8 cellular contexts compared by ENCODE assay signal in the genomic region with DNA sequence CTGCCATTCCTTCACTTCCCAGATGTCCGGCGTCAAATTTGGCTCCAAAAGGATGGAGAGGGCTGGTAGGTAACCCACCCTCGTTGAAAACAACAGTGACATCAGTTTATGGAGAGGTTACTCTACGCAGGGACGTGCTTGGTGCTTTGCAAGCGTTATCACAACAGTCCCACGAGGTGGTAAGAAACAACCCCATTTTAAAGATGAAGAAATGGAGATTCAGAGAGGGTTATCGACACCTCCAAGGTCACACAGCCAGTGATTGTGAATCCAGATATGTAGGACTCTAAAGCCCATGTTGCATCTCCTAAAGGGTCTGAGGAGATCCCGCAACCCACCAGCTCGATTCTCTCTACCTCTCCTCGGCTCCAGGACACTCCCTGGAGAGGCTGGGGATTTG. TPM values are rescaled to one million over a fixed set of nuclear protein-coding genes. Genes with fewer than 3 reads are reported as not detected.
DNase-seq lines count a peak whose midpoint lies in the region; ATAC-seq, FAIRE-seq and TF ChIP-seq lines count a peak whose summit lies in the region.

No MANE protein-coding gene starts in this region.

- H3K9me3 ChIP-seq in BLaER1 (no peaks in the 10 kb centered on the region), astrocyte (ENCODE audit: insufficient read depth, low read depth, low read length) (no peaks in the 10 kb centered on the region), mucosa of descending colon (no peaks in the 10 kb centered on the region)

- H3K9me3 Mint-ChIP-seq in astrocyte (ENCODE audit: unreplicated experiment) = no peaks in the 10 kb centered on the region

- no peak for TF ChIP-seq CTCF in HFF-Myc (IDR thresholded peaks at IDR 0.05; ENCODE audit: low read depth, low read length, missing control alignments)
- no peak for TF ChIP-seq CTCF in astrocyte (IDR thresholded peaks at IDR 0.05; ENCODE audit: insufficient read depth, low read depth, low read length)
- TF ChIP-seq CTCF in mucosa of descending colon (IDR thresholded peaks at IDR 0.05) = no peak

- peaks cover 29% of the 10 kb centered on the region for H3K4me1 ChIP-seq in BLaER1
- peaks cover 27% of the 10 kb centered on the region for H3K4me1 ChIP-seq in astrocyte (ENCODE audit: insufficient read depth, low read length)
- H3K4me1 ChIP-seq in mucosa of descending colon (ENCODE audit: low read depth) = peaks cover 9% of the 10 kb centered on the region

- peak overlapping the region; percentile 71 for H3K9ac ChIP-seq in BLaER1
- H3K9ac ChIP-seq in astrocyte (ENCODE audit: low read length) = peak overlapping the region; percentile 8

- peaks cover 40% of the 10 kb centered on the region for H3K27me3 ChIP-seq in BLaER1
- peaks cover 22% of the 10 kb centered on the region for H3K27me3 ChIP-seq in astrocyte (ENCODE audit: insufficient read depth, low read length)

- H3K4me2 ChIP-seq in BLaER1 (peak overlapping the region; percentile 92), astrocyte (ENCODE audit: low read length) (peak overlapping the region; percentile 82)

- H3K4me1 Mint-ChIP-seq in astrocyte (ENCODE audit: low read depth, unreplicated experiment) = peaks cover 23% of the 10 kb centered on the region

- no peaks in the 10 kb centered on the region for H4K20me1 ChIP-seq in BLaER1
- H4K20me1 ChIP-seq in astrocyte (ENCODE audit: insufficient read depth, low read length) = no peaks in the 10 kb centered on the region

- H3K36me3 ChIP-seq in BLaER1 (no peaks in the 10 kb centered on the region), astrocyte (ENCODE audit: insufficient read depth, low read length) (no peaks in the 10 kb centered on the region), mucosa of descending colon (ENCODE audit: low read depth) (no peaks in the 10 kb centered on the region)

- H3K27ac ChIP-seq in BLaER1 (peak overlapping the region; percentile 43; the same call in 1 of the 2 replicates), astrocyte (ENCODE audit: low read depth, low read length) (no peak overlapping the region)

- H3K36me3 Mint-ChIP-seq in astrocyte (ENCODE audit: low read depth, unreplicated experiment) = peaks cover 2% of the 10 kb centered on the region

- intact Hi-C loops in mucosa of descending colon (cut with DNase I, micrococcal nuclease) = no loop called here

- H3K79me2 ChIP-seq in astrocyte (ENCODE audit: insufficient read depth, low read length) = no peaks in the 10 kb centered on the region

- H2AFZ ChIP-seq in astrocyte (ENCODE audit: low read depth, low read length) = peak overlapping the region; percentile 37

- H3K4me3 Mint-ChIP-seq in astrocyte (ENCODE audit: unreplicated experiment) = peak overlapping the region; percentile 84

- H3K27me3 Mint-ChIP-seq in astrocyte (ENCODE audit: low read depth, unreplicated experiment) = peaks cover 8% of the 10 kb centered on the region

- DNase-seq in HFF-Myc (ENCODE audit: extremely low read depth, low read depth) (no peak), astrocyte (ENCODE audit: low read depth) (no peak), mucosa of descending colon (no peak), nucleus accumbens (lab: John Stamatoyannopoulos, UW) (no peak), H4 (ENCODE audit: low spot score) (no peak), NCI-H510A treated with DMSO at 0.1 percent for 48 hours (lab: John Stamatoyannopoulos, UW) (no peak)

- H3K4me3 ChIP-seq in BLaER1 (peak overlapping the region; percentile 59), HFF-Myc (replicated peaks; ENCODE audit: low read depth, low read length) (peak overlapping the region; percentile 37), astrocyte (ENCODE audit: insufficient read depth, low read depth, low read length) (peak overlapping the region; percentile 8), mucosa of descending colon (no peak overlapping the region)

- ATAC-seq in mucosa of descending colon (peak; percentile 42), GM18907 (IDR thresholded peaks at IDR 0.05; ENCODE audit: unreplicated experiment) (no peak)

- FAIRE-seq in astrocyte (lab: Jason Lieb, UNC) = no peak

- H3K27ac Mint-ChIP-seq in astrocyte (ENCODE audit: unreplicated experiment) = no peak overlapping the region

RNA-seq across cellular contexts. Expression of gene MIAT, which starts 0.8 kb away (rescaled TPM):
- total RNA-seq in astrocyte (22.8 and 32.1 TPM in 2 replicates), mucosa of descending colon (1 to 10 TPM; 3.3 to 7.1 (median 3.5) TPM)
- under 0.01 TPM in 1 of 2 replicates, not detected in the other for total RNA-seq in H4 (2014; rRNA removed; shearing (Covaris generic))

RNA-seq across cellular contexts. Expression of gene CRYBA4, which starts 36.4 kb away (rescaled TPM):
- 1.1 and 2.0 TPM in 2 replicates for total RNA-seq in astrocyte
- total RNA-seq in mucosa of descending colon = not detected
- total RNA-seq in H4 (2014; rRNA removed; shearing (Covaris generic)) = not detected in 2 replicates

RNA-seq across cellular contexts. Expression of gene CRYBB1, which starts 40.3 kb away (rescaled TPM):
- total RNA-seq in astrocyte (not detected in 2 replicates), mucosa of descending colon (1 to 10 TPM in 1 of 3 donors, not detected in 2; 1.0 TPM)
- total RNA-seq in H4 (2014; rRNA removed; shearing (Covaris generic)) = not detected in 2 replicates
